In genomic region chr1:219880765-219881457, GRCh38 we compare ENCODE assay signal across 2 cellular contexts.
A peak's percentile ranks its signal among the peaks of the same experiment; 100 is the strongest.
TF ChIP-seq lines count a peak whose summit lies in the region.

No MANE protein-coding gene starts in this region.

TF ChIP-seq in K562, 482 proteins besides CTCF, POLR2A, EP300 and RAD21 (continues in another document):
- TF ChIP-seq, protein P1, sequence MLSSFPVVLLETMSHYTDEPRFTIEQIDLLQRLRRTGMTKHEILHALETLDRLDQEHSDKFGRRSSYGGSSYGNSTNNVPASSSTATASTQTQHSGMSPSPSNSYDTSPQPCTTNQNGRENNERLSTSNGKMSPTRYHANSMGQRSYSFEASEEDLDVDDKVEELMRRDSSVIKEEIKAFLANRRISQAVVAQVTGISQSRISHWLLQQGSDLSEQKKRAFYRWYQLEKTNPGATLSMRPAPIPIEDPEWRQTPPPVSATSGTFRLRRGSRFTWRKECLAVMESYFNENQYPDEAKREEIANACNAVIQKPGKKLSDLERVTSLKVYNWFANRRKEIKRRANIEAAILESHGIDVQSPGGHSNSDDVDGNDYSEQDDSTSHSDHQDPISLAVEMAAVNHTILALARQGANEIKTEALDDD (IDR thresholded peaks at IDR 0.05): peak; percentile 53
- TF ChIP-seq ZNF3 (CRISPR knock-in tag; IDR thresholded peaks at IDR 0.05): no peak
- no peak for TF ChIP-seq TOE1 (IDR thresholded peaks at IDR 0.05; ENCODE audit: borderline replicate concordance)
- TF ChIP-seq TOE1 (CRISPR knock-in tag; IDR thresholded peaks at IDR 0.05; ENCODE audit: borderline replicate concordance, low read depth): no peak
- no peak for TF ChIP-seq ZNF354B (CRISPR knock-in tag; IDR thresholded peaks at IDR 0.05)
- TF ChIP-seq SMARCB1 (IDR thresholded peaks at IDR 0.05; ENCODE audit: insufficient read length, low read depth): peak; percentile 72
- TF ChIP-seq CEBPZ (IDR thresholded peaks at IDR 0.05; ENCODE audit: borderline replicate concordance, low read depth, low read length): no peak
- TF ChIP-seq CBFA2T3 (IDR thresholded peaks at IDR 0.05): peak; percentile 47
- peak; percentile 34; the same call in 1 of the 2 replicates for TF ChIP-seq ARID1B (IDR thresholded peaks at IDR 0.05)
- 0 out of 2 replicates have a peak, but pooled peaks have one; percentile 20 for TF ChIP-seq ZNF436 (CRISPR knock-in tag; IDR thresholded peaks at IDR 0.05)
- no peak for TF ChIP-seq ZNF384 (IDR thresholded peaks at IDR 0.05; ENCODE audit: low read depth, low read length)
- TF ChIP-seq STAT5A (IDR thresholded peaks at IDR 0.05; ENCODE audit: borderline replicate concordance, low read length): no peak
- no peak for TF ChIP-seq RREB1 (CRISPR knock-in tag; IDR thresholded peaks at IDR 0.05)
- no peak for TF ChIP-seq PHF21A (IDR thresholded peaks at IDR 0.05; ENCODE audit: borderline replicate concordance, low read depth)
- TF ChIP-seq ZNF12 (CRISPR knock-in tag; IDR thresholded peaks at IDR 0.05): no peak
- no peak for TF ChIP-seq PCBP1 (IDR thresholded peaks at IDR 0.05; ENCODE audit: low read depth, low read length, poor library complexity, severe bottlenecking)
- peak; percentile 18; the same call in 1 of the 2 replicates for TF ChIP-seq ZNF316 (IDR thresholded peaks at IDR 0.05)
- no peak for TF ChIP-seq ILK (tag; IDR thresholded peaks at IDR 0.05; ENCODE audit: borderline replicate concordance, low read depth)

TF ChIP-seq in HepG2, 621 proteins besides CTCF, POLR2A, EP300 and RAD21:
- TF ChIP-seq CREB1 (IDR thresholded peaks at IDR 0.05) (0 out of 2 replicates have a peak, but pooled peaks have one; percentile 27), CREB1 (CRISPR knock-in tag; IDR thresholded peaks at IDR 0.05) (no peak), REPIN1 (CRISPR knock-in tag; IDR thresholded peaks at IDR 0.05; ENCODE audit: borderline replicate concordance, low read depth) (no peak), ZNF772 (CRISPR knock-in tag; IDR thresholded peaks at IDR 0.05) (no peak), RELA (CRISPR knock-in tag; IDR thresholded peaks at IDR 0.05) (no peak), ATF7 (IDR thresholded peaks at IDR 0.05) (peak; percentile 89), ATF7 (CRISPR knock-in tag; IDR thresholded peaks at IDR 0.05) (no peak), KLF16 (CRISPR knock-in tag; IDR thresholded peaks at IDR 0.05) (no peak)
